Comparison of ENCODE assay signal across 1 cellular context in the genomic region with DNA sequence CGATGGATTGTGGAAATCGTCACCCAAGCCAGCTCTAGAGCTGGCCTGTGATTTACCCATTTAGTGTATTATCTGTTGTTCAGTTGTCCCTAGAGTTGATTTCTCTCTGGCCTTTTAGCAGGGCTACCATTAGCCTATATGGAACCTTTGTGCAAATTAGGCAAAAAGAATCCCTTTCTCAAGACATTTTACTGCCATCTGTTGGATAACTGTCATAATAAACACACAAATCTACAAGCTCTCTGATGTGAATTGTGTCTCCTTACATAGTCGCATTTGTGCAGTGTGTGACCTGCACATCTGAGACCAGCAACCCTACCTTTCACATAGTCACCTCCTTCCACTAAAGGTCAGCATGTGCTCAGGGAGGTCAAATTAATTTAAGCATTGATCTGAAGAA.
TF ChIP-seq lines count a peak whose summit lies in the region.

No MANE protein-coding gene starts in this region.

TF ChIP-seq in GM23338, 12 proteins besides CTCF, POLR2A, EP300 and RAD21 (continued from another document):
- TF ChIP-seq, protein P1, sequence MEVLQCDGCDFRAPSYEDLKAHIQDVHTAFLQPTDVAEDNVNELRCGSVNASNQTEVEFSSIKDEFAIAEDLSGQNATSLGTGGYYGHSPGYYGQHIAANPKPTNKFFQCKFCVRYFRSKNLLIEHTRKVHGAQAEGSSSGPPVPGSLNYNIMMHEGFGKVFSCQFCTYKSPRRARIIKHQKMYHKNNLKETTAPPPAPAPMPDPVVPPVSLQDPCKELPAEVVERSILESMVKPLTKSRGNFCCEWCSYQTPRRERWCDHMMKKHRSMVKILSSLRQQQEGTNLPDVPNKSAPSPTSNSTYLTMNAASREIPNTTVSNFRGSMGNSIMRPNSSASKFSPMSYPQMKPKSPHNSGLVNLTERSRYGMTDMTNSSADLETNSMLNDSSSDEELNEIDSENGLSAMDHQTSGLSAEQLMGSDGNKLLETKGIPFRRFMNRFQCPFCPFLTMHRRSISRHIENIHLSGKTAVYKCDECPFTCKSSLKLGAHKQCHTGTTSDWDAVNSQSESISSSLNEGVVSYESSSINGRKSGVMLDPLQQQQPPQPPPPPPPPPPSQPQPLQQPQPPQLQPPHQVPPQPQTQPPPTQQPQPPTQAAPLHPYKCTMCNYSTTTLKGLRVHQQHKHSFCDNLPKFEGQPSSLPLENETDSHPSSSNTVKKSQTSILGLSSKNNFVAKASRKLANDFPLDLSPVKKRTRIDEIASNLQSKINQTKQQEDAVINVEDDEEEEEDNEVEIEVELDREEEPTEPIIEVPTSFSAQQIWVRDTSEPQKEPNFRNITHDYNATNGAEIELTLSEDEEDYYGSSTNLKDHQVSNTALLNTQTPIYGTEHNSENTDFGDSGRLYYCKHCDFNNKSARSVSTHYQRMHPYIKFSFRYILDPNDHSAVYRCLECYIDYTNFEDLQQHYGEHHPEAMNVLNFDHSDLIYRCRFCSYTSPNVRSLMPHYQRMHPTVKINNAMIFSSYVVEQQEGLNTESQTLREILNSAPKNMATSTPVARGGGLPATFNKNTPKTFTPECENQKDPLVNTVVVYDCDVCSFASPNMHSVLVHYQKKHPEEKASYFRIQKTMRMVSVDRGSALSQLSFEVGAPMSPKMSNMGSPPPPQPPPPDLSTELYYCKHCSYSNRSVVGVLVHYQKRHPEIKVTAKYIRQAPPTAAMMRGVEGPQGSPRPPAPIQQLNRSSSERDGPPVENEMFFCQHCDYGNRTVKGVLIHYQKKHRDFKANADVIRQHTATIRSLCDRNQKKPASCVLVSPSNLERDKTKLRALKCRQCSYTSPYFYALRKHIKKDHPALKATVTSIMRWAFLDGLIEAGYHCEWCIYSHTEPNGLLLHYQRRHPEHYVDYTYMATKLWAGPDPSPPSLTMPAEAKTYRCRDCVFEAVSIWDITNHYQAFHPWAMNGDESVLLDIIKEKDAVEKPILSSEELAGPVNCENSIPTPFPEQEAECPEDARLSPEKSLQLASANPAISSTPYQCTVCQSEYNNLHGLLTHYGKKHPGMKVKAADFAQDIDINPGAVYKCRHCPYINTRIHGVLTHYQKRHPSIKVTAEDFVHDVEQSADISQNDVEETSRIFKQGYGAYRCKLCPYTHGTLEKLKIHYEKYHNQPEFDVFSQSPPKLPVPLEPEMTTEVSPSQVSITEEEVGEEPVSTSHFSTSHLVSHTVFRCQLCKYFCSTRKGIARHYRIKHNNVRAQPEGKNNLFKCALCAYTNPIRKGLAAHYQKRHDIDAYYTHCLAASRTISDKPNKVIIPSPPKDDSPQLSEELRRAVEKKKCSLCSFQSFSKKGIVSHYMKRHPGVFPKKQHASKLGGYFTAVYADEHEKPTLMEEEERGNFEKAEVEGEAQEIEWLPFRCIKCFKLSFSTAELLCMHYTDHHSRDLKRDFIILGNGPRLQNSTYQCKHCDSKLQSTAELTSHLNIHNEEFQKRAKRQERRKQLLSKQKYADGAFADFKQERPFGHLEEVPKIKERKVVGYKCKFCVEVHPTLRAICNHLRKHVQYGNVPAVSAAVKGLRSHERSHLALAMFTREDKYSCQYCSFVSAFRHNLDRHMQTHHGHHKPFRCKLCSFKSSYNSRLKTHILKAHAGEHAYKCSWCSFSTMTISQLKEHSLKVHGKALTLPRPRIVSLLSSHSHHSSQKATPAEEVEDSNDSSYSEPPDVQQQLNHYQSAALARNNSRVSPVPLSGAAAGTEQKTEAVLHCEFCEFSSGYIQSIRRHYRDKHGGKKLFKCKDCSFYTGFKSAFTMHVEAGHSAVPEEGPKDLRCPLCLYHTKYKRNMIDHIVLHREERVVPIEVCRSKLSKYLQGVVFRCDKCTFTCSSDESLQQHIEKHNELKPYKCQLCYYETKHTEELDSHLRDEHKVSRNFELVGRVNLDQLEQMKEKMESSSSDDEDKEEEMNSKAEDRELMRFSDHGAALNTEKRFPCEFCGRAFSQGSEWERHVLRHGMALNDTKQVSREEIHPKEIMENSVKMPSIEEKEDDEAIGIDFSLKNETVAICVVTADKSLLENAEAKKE (CRISPR knock-in tag; IDR thresholded peaks at IDR 0.05): no peak
- TF ChIP-seq JUNB (IDR thresholded peaks at IDR 0.05; ENCODE audit: unreplicated experiment) (no peak), NANOG (IDR thresholded peaks at IDR 0.05; ENCODE audit: borderline replicate concordance) (no peak), CREB1 (CRISPR knock-in tag; IDR thresholded peaks at IDR 0.05; ENCODE audit: low read depth) (no peak), ZNF114 (CRISPR knock-in tag; IDR thresholded peaks at IDR 0.05) (no peak)
